In the genomic region with DNA sequence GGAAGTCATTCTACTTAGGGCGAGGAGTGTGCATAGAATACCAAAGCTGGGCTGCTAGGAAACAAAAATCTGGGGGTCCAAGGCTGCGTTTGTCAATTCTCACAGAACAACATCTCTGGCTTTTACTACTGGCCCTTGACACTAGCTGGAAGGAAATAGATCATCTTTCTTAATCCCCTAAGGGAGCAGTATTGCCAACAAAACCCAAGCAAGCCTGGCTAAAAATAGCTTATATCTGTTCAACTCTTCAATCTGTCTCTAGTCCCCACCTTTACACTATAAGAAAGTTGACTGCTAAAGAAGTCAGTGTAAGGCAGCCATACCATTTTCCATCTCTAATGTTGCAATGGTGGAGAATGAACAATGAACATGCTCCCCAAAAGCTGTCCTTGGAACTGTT, we compare ENCODE assay signal across 20 cellular contexts.
"Had no signal": no experiment of that assay in that cellular context is flagged by ENCODE, and none has a peak within 500 bp of the region (broad histone marks: within the 10 kb centered on the region; RNA-seq: fewer than 3 reads in every experiment).

No MANE protein-coding gene starts in this region.

- H3K4me3 ChIP-seq: cardiac muscle cell, PC-9 had no signal

- DNase-seq: activated B cell treated with CpG ODN at 0.5 μM for 24 hours; activated CD4-positive, alpha-beta T cell treated with anti-CD3 and anti-CD28 coated beads for 1 hour; activated CD4-positive, alpha-beta T cell treated with anti-CD3 and anti-CD28 coated beads, Interleukin-2, amount 10 ng/mL, durations not matched to agents 24 days and 14 days; activated CD4-positive, alpha-beta T cell treated with anti-CD3 and anti-CD28 coated beads, Interleukin-2, amount 50 U/mL, for 48 hours; activated CD8-positive, alpha-beta memory T cell treated with anti-CD3 and anti-CD28 coated beads for 24 hours; activated effector memory CD4-positive, alpha-beta T cell treated with anti-CD3 and anti-CD28 coated beads, Interleukin-2, amount 50 U/mL, for 16 hours; activated naive CD4-positive, alpha-beta T cell treated with anti-CD3 and anti-CD28 coated beads for 36 hours; activated T-cell treated with anti-CD3 and anti-CD28 coated beads, Interleukin-2, amount 50 U/mL, for 4 hours; brain microvascular endothelial cell; KG1; NCI-H1048; NCI-H146; NCI-H187 treated with DMSO at 0.1 percent for 48 hours; NCI-H2171; NCI-H226; NCI-H526; NCI-H774; PC-9; SHP77 treated with DMSO at 0.1 percent for 48 hours had no signal

- H3K27ac ChIP-seq: brain microvascular endothelial cell, PC-9 had no signal

- ATAC-seq: activated T-cell treated with anti-CD3 and anti-CD28 coated beads, Interleukin-2, amount 50 U/mL, for 4 hours had no signal

- H3K27me3 ChIP-seq: brain microvascular endothelial cell, cardiac muscle cell had no signal

- H3K36me3 ChIP-seq: brain microvascular endothelial cell, cardiac muscle cell had no signal

- H3K4me2 ChIP-seq: PC-9 had no signal

- H2AFZ ChIP-seq: PC-9 had no signal
